Comparison of ENCODE assay signal across 9 cellular contexts in the genomic region with DNA sequence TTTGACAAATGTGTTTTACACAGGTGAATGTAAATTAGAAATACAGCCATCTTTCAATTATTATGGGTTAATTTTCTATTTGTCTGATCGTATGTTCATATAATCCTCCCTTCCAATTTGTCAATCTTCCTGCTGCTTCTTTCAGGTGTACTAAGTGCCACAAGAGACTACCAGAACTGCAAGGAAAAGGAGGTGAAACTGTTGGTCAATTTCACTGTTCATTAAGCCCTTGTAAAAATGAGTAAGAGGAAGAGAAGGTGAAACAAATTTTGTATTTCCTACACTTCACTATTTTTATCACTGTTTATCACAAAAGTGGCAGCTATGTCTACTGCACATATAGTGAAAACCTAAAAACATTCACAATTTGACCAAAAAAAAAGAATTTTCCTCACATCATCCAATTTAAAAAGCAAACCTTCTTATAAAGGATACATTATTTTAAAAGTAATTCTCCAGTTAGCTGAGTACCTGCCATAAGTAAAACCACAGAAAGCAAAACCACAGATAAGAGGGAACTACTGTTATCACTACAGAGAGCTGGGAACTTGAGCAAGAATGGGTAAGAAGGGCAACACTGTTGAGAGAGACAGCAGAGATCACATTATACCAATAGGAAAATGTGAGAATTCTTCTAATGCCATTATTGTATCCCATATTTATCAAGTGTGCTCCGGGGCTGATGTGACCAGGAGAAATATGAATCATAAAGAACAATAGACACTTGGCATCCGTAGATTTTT.
A peak's percentile ranks its signal among the peaks of the same experiment; 100 is the strongest.
DNase-seq lines count a peak whose midpoint lies in the region; ATAC-seq and TF ChIP-seq lines count a peak whose summit lies in the region.
"Had no signal": no experiment of that assay in that cellular context is flagged by ENCODE, and none has a peak within 500 bp of the region (broad histone marks: within the 10 kb centered on the region; RNA-seq: fewer than 3 reads in every experiment).

No MANE protein-coding gene starts in this region.

- no peak for DNase-seq in activated T-cell treated with anti-CD3 and anti-CD28 coated beads, Interleukin-2, amount 50 U/mL, for 24 hours
- DNase-seq in activated T-cell treated with anti-CD3 and anti-CD28 coated beads, Interleukin-2, amount 50 U/mL, for 1 hour, result no peak
- DNase-seq in OCI-LY7 (ENCODE audit: low spot score), result no peak
- DNase-seq in stimulated activated effector memory CD8-positive, alpha-beta T cell treated with anti-CD3 and anti-CD28 coated beads, Interleukin-12 subunit alpha, Interleukin-12 subunit beta, amount 100 ng/mL, for 72 hours (ENCODE audit: low spot score in 2 of 2), result no peak
- DNase-seq in activated CD4-positive, alpha-beta memory T cell treated with anti-CD3 and anti-CD28 coated beads for 36 hours, result no peak
- DNase-seq in iPS-NIHi7 (ENCODE audit: extremely low spot score), result no peak
- no peak for DNase-seq in stimulated activated CD4-positive, alpha-beta T cell treated with anti-CD3 and anti-CD28 coated beads, Interleukin-4, amount 100 ng/mL, for 1 hour

- TF ChIP-seq CTCF in OCI-LY7 (conservative IDR thresholded peaks at IDR 0.05; ENCODE audit: low read length), result no peak

- no peak overlapping the region for H3K4me3 Mint-ChIP-seq in activated T-cell treated with anti-CD3 and anti-CD28 coated beads, Interleukin-2, amount 50 U/mL, for 24 hours
- H3K4me3 Mint-ChIP-seq in stimulated activated effector memory CD8-positive, alpha-beta T cell treated with anti-CD3 and anti-CD28 coated beads, Interleukin-12 subunit alpha, Interleukin-12 subunit beta, amount 100 ng/mL, for 72 hours, result no peak overlapping the region
- H3K4me3 Mint-ChIP-seq in activated CD4-positive, alpha-beta memory T cell treated with anti-CD3 and anti-CD28 coated beads for 36 hours, result no peak overlapping the region

- H3K4me1 Mint-ChIP-seq in activated T-cell treated with anti-CD3 and anti-CD28 coated beads, Interleukin-2, amount 50 U/mL, for 24 hours (ENCODE audit: low read depth), result peaks cover 8% of the 10 kb centered on the region
- peaks cover 7% of the 10 kb centered on the region for H3K4me1 Mint-ChIP-seq in stimulated activated effector memory CD8-positive, alpha-beta T cell treated with anti-CD3 and anti-CD28 coated beads, Interleukin-12 subunit alpha, Interleukin-12 subunit beta, amount 100 ng/mL, for 72 hours
- peaks cover 1% of the 10 kb centered on the region for H3K4me1 Mint-ChIP-seq in activated CD4-positive, alpha-beta memory T cell treated with anti-CD3 and anti-CD28 coated beads for 36 hours (ENCODE audit: low read depth)

- no peak overlapping the region for H2AFZ ChIP-seq in OCI-LY7 (ENCODE audit: low read length)

- H3K4me1 ChIP-seq in OCI-LY7 (ENCODE audit: insufficient read depth, low read length, poor library complexity, severe bottlenecking), result peaks cover 23% of the 10 kb centered on the region

- peak overlapping the region; percentile 5 for H3K27ac Mint-ChIP-seq in activated T-cell treated with anti-CD3 and anti-CD28 coated beads, Interleukin-2, amount 50 U/mL, for 24 hours
- H3K27ac Mint-ChIP-seq in stimulated activated effector memory CD8-positive, alpha-beta T cell treated with anti-CD3 and anti-CD28 coated beads, Interleukin-12 subunit alpha, Interleukin-12 subunit beta, amount 100 ng/mL, for 72 hours, result no peak overlapping the region
- H3K27ac Mint-ChIP-seq in activated CD4-positive, alpha-beta memory T cell treated with anti-CD3 and anti-CD28 coated beads for 36 hours, result no peak overlapping the region

- H3K79me2 ChIP-seq in OCI-LY7 (ENCODE audit: insufficient read depth, low read depth, low read length), result no peaks in the 10 kb centered on the region

- no peaks in the 10 kb centered on the region for H3K9me3 Mint-ChIP-seq in activated T-cell treated with anti-CD3 and anti-CD28 coated beads, Interleukin-2, amount 50 U/mL, for 24 hours
- H3K9me3 Mint-ChIP-seq in stimulated activated effector memory CD8-positive, alpha-beta T cell treated with anti-CD3 and anti-CD28 coated beads, Interleukin-12 subunit alpha, Interleukin-12 subunit beta, amount 100 ng/mL, for 72 hours, result no peaks in the 10 kb centered on the region
- H3K9me3 Mint-ChIP-seq in activated CD4-positive, alpha-beta memory T cell treated with anti-CD3 and anti-CD28 coated beads for 36 hours, result no peaks in the 10 kb centered on the region
- H3K9me3 Mint-ChIP-seq: IgD-negative memory B cell had no signal

- H3K27me3 Mint-ChIP-seq in activated T-cell treated with anti-CD3 and anti-CD28 coated beads, Interleukin-2, amount 50 U/mL, for 24 hours, result no peaks in the 10 kb centered on the region
- H3K27me3 Mint-ChIP-seq in activated CD4-positive, alpha-beta memory T cell treated with anti-CD3 and anti-CD28 coated beads for 36 hours, result no peaks in the 10 kb centered on the region
- H3K27me3 Mint-ChIP-seq: IgD-negative memory B cell had no signal

- H3K9me2 ChIP-seq in OCI-LY7 (ENCODE audit: insufficient read depth, low read length), result no peaks in the 10 kb centered on the region

- CTCF ChIA-PET in OCI-LY7 (lab: Charles Lee; ENCODE audit: unreplicated experiment), result no interaction called here
- CTCF ChIA-PET in activated CD4-positive, alpha-beta memory T cell treated with anti-CD3 and anti-CD28 coated beads for 36 hours (lab: Charles Lee), result no interaction called here

- H4K20me1 ChIP-seq in OCI-LY7 (ENCODE audit: insufficient read depth, low read length), result 0 out of 2 replicates have a peak, but pooled peaks cover 12% of the 10 kb centered on the region

- intact Hi-C loops in OCI-LY7 (cut with micrococcal nuclease; ENCODE audit: unreplicated experiment), result no loop called here
- intact Hi-C loops in activated CD4-positive, alpha-beta memory T cell treated with anti-CD3 and anti-CD28 coated beads for 36 hours (cut with micrococcal nuclease), result no loop called here

- H3K9me3 ChIP-seq in OCI-LY7 (ENCODE audit: low read length), result no peaks in the 10 kb centered on the region

- peak; percentile 95 for ATAC-seq in HG03045 (IDR thresholded peaks at IDR 0.05; ENCODE audit: unreplicated experiment)
- ATAC-seq in stimulated activated effector memory CD8-positive, alpha-beta T cell treated with anti-CD3 and anti-CD28 coated beads, Interleukin-12 subunit alpha, Interleukin-12 subunit beta, amount 100 ng/mL, for 72 hours, result peak; percentile 94

- BruUV-seq in OCI-LY7 (replicated peaks; lab: Mats Ljungman, UMichigan), result no TSS peak

- no peaks in the 10 kb centered on the region for H3K36me3 ChIP-seq in OCI-LY7 (ENCODE audit: insufficient read depth, low read length)

- H3K4me2 ChIP-seq in OCI-LY7 (ENCODE audit: low read length), result 0 out of 2 replicates have a peak overlapping the region, but pooled peaks have one; percentile 7

- POLR2A ChIA-PET in OCI-LY7 (lab: Charles Lee), result interaction anchor here (0.6 to 1.1 kb wide), 2 partner anchors 262 to 780 kb away, joined by 3 to 9 read pairs; no protein-coding TSS in a partner anchor
- POLR2A ChIA-PET in activated CD4-positive, alpha-beta memory T cell treated with anti-CD3 and anti-CD28 coated beads for 36 hours (lab: Charles Lee), result no interaction called here

- H3K4me3 ChIP-seq in OCI-LY7 (ENCODE audit: low read depth, low read length, poor library complexity, severe bottlenecking), result no peak overlapping the region

- H3K36me3 Mint-ChIP-seq in activated T-cell treated with anti-CD3 and anti-CD28 coated beads, Interleukin-2, amount 50 U/mL, for 24 hours (ENCODE audit: low read depth), result peaks cover 5% of the 10 kb centered on the region
- H3K36me3 Mint-ChIP-seq in stimulated activated effector memory CD8-positive, alpha-beta T cell treated with anti-CD3 and anti-CD28 coated beads, Interleukin-12 subunit alpha, Interleukin-12 subunit beta, amount 100 ng/mL, for 72 hours, result no peaks in the 10 kb centered on the region
- no peaks in the 10 kb centered on the region for H3K36me3 Mint-ChIP-seq in activated CD4-positive, alpha-beta memory T cell treated with anti-CD3 and anti-CD28 coated beads for 36 hours
- H3K36me3 Mint-ChIP-seq: IgD-negative memory B cell had no signal

- no peak overlapping the region for H3K27ac ChIP-seq in OCI-LY7 (ENCODE audit: low read depth, low read length, poor library complexity, severe bottlenecking)
